13 cellular contexts compared by ENCODE assay signal in genomic region chr3:4564928-4565586, GRCh38.
"Had no signal": no experiment of that assay in that cellular context is flagged by ENCODE, and none has a peak within 500 bp of the region (broad histone marks: within the 10 kb centered on the region; RNA-seq: fewer than 3 reads in every experiment).

No MANE protein-coding gene starts in this region.

- FAIRE-seq: colon, TTC549 had no signal

- DNase-seq: activated CD4-positive, alpha-beta memory T cell treated with anti-CD3 and anti-CD28 coated beads, Interleukin-2, amount 10 ng/mL, durations not matched to agents 7 days and 5 days; activated CD4-positive, alpha-beta T cell treated with anti-CD3 and anti-CD28 coated beads for 4 hours; activated naive CD4-positive, alpha-beta T cell treated with Interleukin-2 at 50 U/mL for 16 hours; activated T-cell treated with anti-CD3 and anti-CD28 coated beads, Interleukin-2, amount 50 U/mL, for 24 hours; central memory CD4-positive, alpha-beta T cell; foreskin keratinocyte; occipital lobe; stimulated activated CD4-positive, alpha-beta T cell treated with anti-CD3 and anti-CD28 coated beads, Interleukin-2, amount 100 ng/mL, for 24 hours had no signal

- H2AFZ ChIP-seq: hepatocyte had no signal

- H3K27ac ChIP-seq: foreskin keratinocyte, hepatocyte, right atrium auricular region had no signal

- H3K4me3 ChIP-seq: hepatocyte, right atrium auricular region had no signal

- H3K4me1 ChIP-seq: foreskin keratinocyte had no signal

- H3K9me3 ChIP-seq: right atrium auricular region had no signal

- ATAC-seq: foreskin keratinocyte, WTC11 had no signal

- H3K36me3 ChIP-seq: right atrium auricular region had no signal

- H3K27me3 ChIP-seq: hepatocyte, right atrium auricular region had no signal
